In the genomic region with DNA sequence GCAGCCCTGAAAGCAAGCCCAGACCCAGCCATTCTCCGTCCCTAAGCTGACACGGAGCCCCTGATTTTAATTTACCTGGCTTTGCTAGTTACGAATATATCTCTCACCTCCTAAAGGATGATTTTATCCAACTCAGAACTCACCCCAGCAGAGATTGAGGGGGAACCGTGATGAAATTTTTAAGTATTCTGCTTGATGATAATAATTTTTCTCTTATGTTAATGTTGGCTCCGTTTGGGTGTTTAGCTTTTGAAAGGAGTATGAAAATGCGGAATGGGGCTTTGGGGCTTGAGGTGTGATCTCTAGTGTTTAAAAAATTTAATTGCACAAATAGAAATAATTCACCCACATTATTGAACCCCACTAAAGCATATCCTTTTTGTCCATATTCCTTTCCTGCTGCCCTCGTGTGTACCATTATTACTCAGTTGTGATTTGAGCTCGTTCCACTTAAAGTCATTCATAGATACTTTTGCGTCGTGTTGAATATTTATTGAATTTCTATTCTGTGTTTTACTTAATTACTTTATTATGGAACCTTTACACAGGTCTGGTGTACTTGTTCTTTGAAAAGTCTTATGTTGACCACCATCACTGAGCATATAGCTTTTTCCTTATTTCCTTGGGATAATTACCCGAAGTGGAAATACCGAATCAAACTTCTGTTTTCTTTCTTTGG, we compare ENCODE assay signal across 8 cellular contexts. TPM values are rescaled to one million over a fixed set of nuclear protein-coding genes. Genes with fewer than 3 reads are reported as not detected.
DNase-seq lines count a peak whose midpoint lies in the region; ATAC-seq, FAIRE-seq and TF ChIP-seq lines count a peak whose summit lies in the region.

No MANE protein-coding gene starts in this region.

- 14% methylated on average over 12 of the region's 12 CpGs for WGBS in right cardiac atrium
- 4 to 10% (median 9%) methylated on average over 12 of the region's 12 CpGs for WGBS in small intestine, 3 donors

- peak overlapping the region; percentile 85 for H3K27ac ChIP-seq in right cardiac atrium (ENCODE audit: low read length)
- H3K27ac ChIP-seq in small intestine (ENCODE audit: low read depth in 1 of 2, low read length in 1 of 2), result peak overlapping the region; percentile 79 to 90

- H3K9me3 ChIP-seq in right cardiac atrium (ENCODE audit: control insufficient read depth, low read length) (no peaks in the 10 kb centered on the region), small intestine (ENCODE audit: control insufficient read depth, low read depth) (no peaks in the 10 kb centered on the region)

- H3K36me3 ChIP-seq in H7 (replicated peaks; ENCODE audit: control insufficient read depth, insufficient read depth, low read length) (no peaks in the 10 kb centered on the region), small intestine (ENCODE audit: control insufficient read depth in 2 of 2, insufficient read depth in 2 of 2, low read length in 2 of 2) (no peaks in the 10 kb centered on the region)

- no peak for TF ChIP-seq CTCF in WI38 (IDR thresholded peaks at IDR 0.05; ENCODE audit: low read depth, low read length)

- no peak for ATAC-seq in right cardiac atrium
- ATAC-seq in HG03139 (IDR thresholded peaks at IDR 0.05; ENCODE audit: unreplicated experiment), result no peak
- no peak for ATAC-seq in GM18520 (IDR thresholded peaks at IDR 0.05; ENCODE audit: unreplicated experiment)
- ATAC-seq in GM18858 (IDR thresholded peaks at IDR 0.05; ENCODE audit: unreplicated experiment), result no peak

- DNase-seq in H7 (no peak), right cardiac atrium (no peak), small intestine (no peak), NCI-H1930 (lab: John Stamatoyannopoulos, UW) (no peak)

- H3K27me3 ChIP-seq in H7 (ENCODE audit: control insufficient read depth, insufficient read depth, low read length) (no peaks in the 10 kb centered on the region), right cardiac atrium (ENCODE audit: control insufficient read depth, insufficient read depth) (no peaks in the 10 kb centered on the region), small intestine (ENCODE audit: control insufficient read depth in 2 of 2, insufficient read depth in 2 of 2, low read length in 2 of 2) (no peaks in the 10 kb centered on the region)

- H3K4me3 ChIP-seq in H7 (ENCODE audit: insufficient read depth, low read depth, low read length), result peak overlapping the region; percentile 79
- H3K4me3 ChIP-seq in WI38 (ENCODE audit: low read depth, low read length), result peak overlapping the region; percentile 66
- H3K4me3 ChIP-seq in right cardiac atrium (ENCODE audit: low read length), result peak overlapping the region; percentile 98
- peak overlapping the region; percentile 94 to 97 for H3K4me3 ChIP-seq in small intestine (ENCODE audit: low read depth in 1 of 2, low read length in 2 of 2)

- intact Hi-C loops in right cardiac atrium (cut with DNase I), result no loop called here

- no peak for FAIRE-seq in small intestine (lab: Jason Lieb, UNC)

- H3K4me1 ChIP-seq in right cardiac atrium (ENCODE audit: control insufficient read depth, insufficient read depth, low read length) (no peaks in the 10 kb centered on the region), small intestine (ENCODE audit: control insufficient read depth in 2 of 2, insufficient read depth in 1 of 2, low read depth in 1 of 2, low read length in 1 of 2) (peaks cover 0 to 2% of the 10 kb centered on the region in 2 donors)

RNA-seq across cellular contexts. Expression of a gene that starts 0.8 kb away (rescaled TPM):
- total RNA-seq in H7 (2014; rRNA removed; shearing (Covaris generic)), result 62.9 and 68.6 TPM in 2 replicates
- 10 to 100 TPM; 27.0 to 28.4 (median 27.5) TPM for total RNA-seq in right cardiac atrium
- polyA plus RNA-seq in right cardiac atrium (20.1 TPM), small intestine (10 to 100 TPM; 30.2 to 30.9 (median 30.3) TPM)
